ENCODE assay signal across 18 cellular contexts in the genomic region with DNA sequence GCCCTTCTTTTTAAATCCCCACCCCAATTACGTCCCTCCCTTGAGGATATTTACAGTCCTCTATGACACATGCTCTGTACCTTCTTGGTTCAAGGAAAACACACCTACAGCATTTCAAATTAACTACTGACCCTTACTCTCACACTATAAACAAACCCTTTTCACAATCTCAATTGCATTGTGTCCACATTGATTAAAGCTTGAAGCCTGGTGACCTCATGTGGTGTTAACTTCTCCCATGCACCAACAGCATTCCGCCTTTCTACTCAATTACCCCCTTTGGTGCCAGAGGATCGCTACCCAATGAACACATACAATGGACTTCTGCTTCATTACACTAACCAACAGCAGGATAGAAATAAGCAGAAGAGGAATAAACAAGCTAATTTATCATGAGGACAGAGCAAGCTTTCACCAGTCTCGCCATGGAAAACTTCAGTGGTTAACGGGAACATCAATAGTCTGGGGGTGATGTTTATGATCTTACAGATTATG. TPM values are rescaled to one million over a fixed set of nuclear protein-coding genes. Genes with fewer than 3 reads are reported as not detected.
DNase-seq lines count a peak whose midpoint lies in the region; ATAC-seq and TF ChIP-seq lines count a peak whose summit lies in the region.
"Had no signal": no experiment of that assay in that cellular context is flagged by ENCODE, and none has a peak within 500 bp of the region (broad histone marks: within the 10 kb centered on the region; RNA-seq: fewer than 3 reads in every experiment).

No MANE protein-coding gene starts in this region.

- H3K4me1 Mint-ChIP-seq in activated CD8-positive, alpha-beta T cell treated with anti-CD3 and anti-CD28 coated beads, Interleukin-2, amount 10 ng/mL, durations not matched to agents 7 days and 5 days (ENCODE audit: low read depth), result no peaks in the 10 kb centered on the region
- no peaks in the 10 kb centered on the region for H3K4me1 Mint-ChIP-seq in stimulated activated memory B cell treated with anti-CD40 and anti-IgM and Interleukin-4, amounts not matched to agents 10 μg/mL and 1 μg/mL and 100 μg/mL, for 72 hours
- no peaks in the 10 kb centered on the region for H3K4me1 Mint-ChIP-seq in effector memory CD8-positive, alpha-beta T cell (ENCODE audit: low read depth in 2 of 2)
- H3K4me1 Mint-ChIP-seq: activated naive CD8-positive, alpha-beta T cell treated with anti-CD3 and anti-CD28 coated beads, Interleukin-2, amount 10 ng/mL, durations not matched to agents 7 days and 5 days; CD4-positive, CD25-positive, alpha-beta regulatory T cell; central memory CD8-positive, alpha-beta T cell had no signal

- intact Hi-C loops in body of pancreas (cut with DNase I), result no loop called here

- H3K27me3 Mint-ChIP-seq in activated CD8-positive, alpha-beta T cell treated with anti-CD3 and anti-CD28 coated beads, Interleukin-2, amount 10 ng/mL, durations not matched to agents 7 days and 5 days (ENCODE audit: low read depth), result no peaks in the 10 kb centered on the region
- H3K27me3 Mint-ChIP-seq in stimulated activated memory B cell treated with anti-CD40 and anti-IgM and Interleukin-4, amounts not matched to agents 10 μg/mL and 1 μg/mL and 100 μg/mL, for 72 hours, result no peaks in the 10 kb centered on the region
- H3K27me3 Mint-ChIP-seq in effector memory CD8-positive, alpha-beta T cell, result no peaks in the 10 kb centered on the region
- H3K27me3 Mint-ChIP-seq: activated naive CD8-positive, alpha-beta T cell treated with anti-CD3 and anti-CD28 coated beads, Interleukin-2, amount 10 ng/mL, durations not matched to agents 7 days and 5 days; CD4-positive, CD25-positive, alpha-beta regulatory T cell; central memory CD8-positive, alpha-beta T cell had no signal

- no peak overlapping the region for H3K4me3 Mint-ChIP-seq in activated CD8-positive, alpha-beta T cell treated with anti-CD3 and anti-CD28 coated beads, Interleukin-2, amount 10 ng/mL, durations not matched to agents 7 days and 5 days
- no peak overlapping the region for H3K4me3 Mint-ChIP-seq in stimulated activated memory B cell treated with anti-CD40 and anti-IgM and Interleukin-4, amounts not matched to agents 10 μg/mL and 1 μg/mL and 100 μg/mL, for 72 hours
- no peak overlapping the region for H3K4me3 Mint-ChIP-seq in effector memory CD8-positive, alpha-beta T cell
- H3K4me3 Mint-ChIP-seq: activated naive CD8-positive, alpha-beta T cell treated with anti-CD3 and anti-CD28 coated beads, Interleukin-2, amount 10 ng/mL, durations not matched to agents 7 days and 5 days; CD4-positive, CD25-positive, alpha-beta regulatory T cell; central memory CD8-positive, alpha-beta T cell had no signal

- H3K4me3 ChIP-seq in body of pancreas, result no peak overlapping the region
- H3K4me3 ChIP-seq: lower lobe of right lung, MG63, SJCRH30, upper lobe of left lung had no signal

- peak; percentile 76 for ATAC-seq in body of pancreas
- ATAC-seq in activated CD8-positive, alpha-beta T cell treated with anti-CD3 and anti-CD28 coated beads, Interleukin-2, amount 10 ng/mL, durations not matched to agents 7 days and 5 days, result no peak
- no peak for ATAC-seq in activated naive CD4-positive, alpha-beta T cell treated with anti-CD3 and anti-CD28 coated beads, Interleukin-2, amount 50 U/mL, for 72 hours
- no peak for ATAC-seq in stimulated activated memory B cell treated with anti-CD40 and anti-IgM and Interleukin-4, amounts not matched to agents 10 μg/mL and 1 μg/mL and 100 μg/mL, for 72 hours
- ATAC-seq in effector memory CD8-positive, alpha-beta T cell (replicated peaks), result no peak
- ATAC-seq: lower lobe of right lung had no signal

- no peaks in the 10 kb centered on the region for H3K9me3 Mint-ChIP-seq in activated CD8-positive, alpha-beta T cell treated with anti-CD3 and anti-CD28 coated beads, Interleukin-2, amount 10 ng/mL, durations not matched to agents 7 days and 5 days (ENCODE audit: insufficient read depth)
- no peaks in the 10 kb centered on the region for H3K9me3 Mint-ChIP-seq in activated naive CD4-positive, alpha-beta T cell treated with anti-CD3 and anti-CD28 coated beads, Interleukin-2, amount 50 U/mL, for 72 hours
- H3K9me3 Mint-ChIP-seq in stimulated activated memory B cell treated with anti-CD40 and anti-IgM and Interleukin-4, amounts not matched to agents 10 μg/mL and 1 μg/mL and 100 μg/mL, for 72 hours, result no peaks in the 10 kb centered on the region
- no peaks in the 10 kb centered on the region for H3K9me3 Mint-ChIP-seq in effector memory CD8-positive, alpha-beta T cell
- H3K9me3 Mint-ChIP-seq: activated naive CD8-positive, alpha-beta T cell treated with anti-CD3 and anti-CD28 coated beads, Interleukin-2, amount 10 ng/mL, durations not matched to agents 7 days and 5 days had no signal

- H3K27ac Mint-ChIP-seq in activated CD8-positive, alpha-beta T cell treated with anti-CD3 and anti-CD28 coated beads, Interleukin-2, amount 10 ng/mL, durations not matched to agents 7 days and 5 days, result no peak overlapping the region
- no peak overlapping the region for H3K27ac Mint-ChIP-seq in activated naive CD4-positive, alpha-beta T cell treated with anti-CD3 and anti-CD28 coated beads, Interleukin-2, amount 50 U/mL, for 72 hours
- no peak overlapping the region for H3K27ac Mint-ChIP-seq in stimulated activated memory B cell treated with anti-CD40 and anti-IgM and Interleukin-4, amounts not matched to agents 10 μg/mL and 1 μg/mL and 100 μg/mL, for 72 hours
- H3K27ac Mint-ChIP-seq in effector memory CD8-positive, alpha-beta T cell, result no peak overlapping the region
- H3K27ac Mint-ChIP-seq: activated naive CD8-positive, alpha-beta T cell treated with anti-CD3 and anti-CD28 coated beads, Interleukin-2, amount 10 ng/mL, durations not matched to agents 7 days and 5 days; CD4-positive, CD25-positive, alpha-beta regulatory T cell had no signal

- TF ChIP-seq POLR2A in body of pancreas (IDR thresholded peaks at IDR 0.05), result no peak

- no peaks in the 10 kb centered on the region for H3K27me3 ChIP-seq in body of pancreas
- H3K27me3 ChIP-seq: MG63, SJCRH30, upper lobe of left lung had no signal

- no peaks in the 10 kb centered on the region for H3K36me3 ChIP-seq in body of pancreas (replicated peaks in 1 of 2; ENCODE audit: insufficient read depth in 1 of 2, low read depth in 2 of 2)
- H3K36me3 ChIP-seq: lower lobe of right lung, MG63, SJCRH30, upper lobe of left lung had no signal

- TF ChIP-seq CTCF in body of pancreas (IDR thresholded peaks at IDR 0.05), result peak in 1 of 7 experiments; percentile 5

- H3K27ac ChIP-seq in body of pancreas, result peak overlapping the region in 1 of 4 donors; percentile 38
- H3K27ac ChIP-seq: lower lobe of right lung, SJCRH30 had no signal

- POLR2A ChIA-PET in activated CD8-positive, alpha-beta T cell treated with anti-CD3 and anti-CD28 coated beads, Interleukin-2, amount 10 ng/mL, durations not matched to agents 7 days and 5 days (lab: Charles Lee), result no interaction called here

- no peaks in the 10 kb centered on the region for H3K9me3 ChIP-seq in body of pancreas
- H3K9me3 ChIP-seq: lower lobe of right lung, MG63, SJCRH30, upper lobe of left lung had no signal

- CTCF ChIA-PET in activated CD8-positive, alpha-beta T cell treated with anti-CD3 and anti-CD28 coated beads, Interleukin-2, amount 10 ng/mL, durations not matched to agents 7 days and 5 days (lab: Charles Lee), result no interaction called here

- H3K36me3 Mint-ChIP-seq in activated CD8-positive, alpha-beta T cell treated with anti-CD3 and anti-CD28 coated beads, Interleukin-2, amount 10 ng/mL, durations not matched to agents 7 days and 5 days (ENCODE audit: low read depth), result no peaks in the 10 kb centered on the region
- no peaks in the 10 kb centered on the region for H3K36me3 Mint-ChIP-seq in activated naive CD4-positive, alpha-beta T cell treated with anti-CD3 and anti-CD28 coated beads, Interleukin-2, amount 50 U/mL, for 72 hours
- no peaks in the 10 kb centered on the region for H3K36me3 Mint-ChIP-seq in stimulated activated memory B cell treated with anti-CD40 and anti-IgM and Interleukin-4, amounts not matched to agents 10 μg/mL and 1 μg/mL and 100 μg/mL, for 72 hours
- H3K36me3 Mint-ChIP-seq in effector memory CD8-positive, alpha-beta T cell (ENCODE audit: insufficient read depth), result no peaks in the 10 kb centered on the region
- H3K36me3 Mint-ChIP-seq: activated naive CD8-positive, alpha-beta T cell treated with anti-CD3 and anti-CD28 coated beads, Interleukin-2, amount 10 ng/mL, durations not matched to agents 7 days and 5 days; CD4-positive, CD25-positive, alpha-beta regulatory T cell had no signal

- H3K4me1 ChIP-seq in body of pancreas, result peaks cover 83% of the 10 kb centered on the region
- H3K4me1 ChIP-seq: SJCRH30 had no signal

- peak; percentile 63 for DNase-seq in Ammon's horn (ENCODE audit: low spot score)
- DNase-seq in NCI-H2029 (lab: John Stamatoyannopoulos, UW), result peak; percentile 55
- DNase-seq in body of pancreas, result peak in 1 of 4 donors; percentile 25
- DNase-seq in mucosa of gallbladder (ENCODE audit: low spot score), result peak; percentile 48
- no peak for DNase-seq in activated CD8-positive, alpha-beta T cell treated with anti-CD3 and anti-CD28 coated beads, Interleukin-2, amount 10 ng/mL, durations not matched to agents 7 days and 5 days
- no peak for DNase-seq in activated naive CD4-positive, alpha-beta T cell treated with anti-CD3 and anti-CD28 coated beads, Interleukin-2, amount 50 U/mL, for 72 hours (ENCODE audit: low spot score in 2 of 2)
- no peak for DNase-seq in effector memory CD8-positive, alpha-beta T cell
- DNase-seq: activated CD8-positive, alpha-beta memory T cell treated with anti-CD3 and anti-CD28 coated beads, Interleukin-2, amount 50 U/mL, for 4 hours; activated naive CD8-positive, alpha-beta T cell treated with anti-CD3 and anti-CD28 coated beads, Interleukin-2, amount 10 ng/mL, durations not matched to agents 7 days and 5 days; CD4-positive, CD25-positive, alpha-beta regulatory T cell; foreskin fibroblast; lower lobe of right lung; MG63; SJCRH30; stimulated activated CD4-positive, alpha-beta T cell treated with anti-CD3 and anti-CD28 coated beads, Interleukin-4, amount 100 ng/mL, for 24 hours; upper lobe of left lung had no signal

- WGBS in body of pancreas, 2 donors, result 64 to 74% methylated on average over 5 of the region's 5 CpGs

RNA-seq across cellular contexts. Expression of a gene that starts 15.2 kb away (rescaled TPM):
- total RNA-seq in body of pancreas (10 to 100 TPM; 39.6 to 73.4 TPM), mucosa of gallbladder (205 TPM)
- total RNA-seq in activated CD8-positive, alpha-beta T cell treated with anti-CD3 and anti-CD28 coated beads, Interleukin-2, amount 10 ng/mL, durations not matched to agents 7 days and 5 days, result not detected
- total RNA-seq in activated naive CD4-positive, alpha-beta T cell treated with anti-CD3 and anti-CD28 coated beads, Interleukin-2, amount 50 U/mL, for 72 hours, result not detected
- total RNA-seq: activated naive CD8-positive, alpha-beta T cell treated with anti-CD3 and anti-CD28 coated beads, Interleukin-2, amount 10 ng/mL, durations not matched to agents 7 days and 5 days; CD4-positive, CD25-positive, alpha-beta regulatory T cell had no signal

Comparison
In these comparisons a context has a peak if more than half of its experiments do, and no peak if none do; other contexts are left out.
1. DNase-seq: peak in Ammon's horn (single experiment), NCI-H2029 (single experiment) and mucosa of gallbladder (single experiment); none in activated CD8-positive, alpha-beta T cell treated with anti-CD3 and anti-CD28 coated beads, Interleukin-2, amount 10 ng/mL, durations not matched to agents 7 days and 5 days (single experiment), activated naive CD4-positive, alpha-beta T cell treated with anti-CD3 and anti-CD28 coated beads, Interleukin-2, amount 50 U/mL, for 72 hours (0 of 2) and effector memory CD8-positive, alpha-beta T cell (0 of 3).
2. RNA of a gene that starts 15.2 kb away (total RNA-seq): 205 TPM in mucosa of gallbladder (single experiment) and 39.6 to 73.4 TPM in body of pancreas; not detected in activated CD8-positive, alpha-beta T cell treated with anti-CD3 and anti-CD28 coated beads, Interleukin-2, amount 10 ng/mL, durations not matched to agents 7 days and 5 days and not detected in activated naive CD4-positive, alpha-beta T cell treated with anti-CD3 and anti-CD28 coated beads, Interleukin-2, amount 50 U/mL, for 72 hours; every median in the first group is over 10 times any median in the second.